ENCODE assay signal across 14 cellular contexts in the genomic region with DNA sequence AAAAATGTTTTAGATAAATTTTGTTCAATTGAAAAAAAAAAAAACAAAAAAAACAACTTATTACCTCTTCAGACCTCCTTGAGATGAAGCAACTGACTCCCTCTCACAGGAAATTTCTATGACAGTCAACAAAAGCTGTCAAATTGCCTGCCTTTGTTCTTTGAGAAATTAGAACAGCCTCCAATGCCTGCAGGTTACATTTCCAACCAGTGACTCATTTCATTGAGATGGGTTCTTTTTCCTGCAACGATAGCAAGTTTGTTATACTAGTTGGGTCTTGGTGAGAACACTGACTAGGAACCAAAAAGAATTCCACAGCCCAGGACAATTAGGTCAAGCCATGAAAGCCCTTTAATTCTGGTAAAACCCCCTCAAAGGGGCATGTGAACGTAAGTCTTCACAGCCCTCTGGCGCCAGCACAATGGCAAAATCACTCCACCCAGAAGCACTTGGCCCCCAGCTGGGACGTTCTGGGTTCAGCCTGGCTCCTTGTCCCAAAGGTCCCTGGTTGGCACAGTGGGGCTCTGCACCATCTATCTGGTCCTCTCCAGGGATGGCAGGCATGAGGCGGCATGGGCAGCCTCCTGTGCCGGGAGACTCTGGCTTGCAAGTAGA.
DNase-seq lines count a peak whose midpoint lies in the region; ATAC-seq and FAIRE-seq lines count a peak whose summit lies in the region.
"Had no signal": no experiment of that assay in that cellular context is flagged by ENCODE, and none has a peak within 500 bp of the region (broad histone marks: within the 10 kb centered on the region; RNA-seq: fewer than 3 reads in every experiment).

No MANE protein-coding gene starts in this region.

- no peaks in the 10 kb centered on the region for H3K9me3 Mint-ChIP-seq in CD4-positive, CD25-positive, alpha-beta regulatory T cell
- H3K9me3 Mint-ChIP-seq: activated T-cell treated with anti-CD3 and anti-CD28 coated beads, Interleukin-2, amount 50 U/mL, for 72 hours had no signal

- H3K9me3 ChIP-seq in CD4-positive, CD25-positive, alpha-beta regulatory T cell (ENCODE audit: control insufficient read depth in 2 of 2, low read length in 2 of 2), result no peaks in the 10 kb centered on the region
- no peaks in the 10 kb centered on the region for H3K9me3 ChIP-seq in T-helper 17 cell (ENCODE audit: control insufficient read depth, low read length, poor library complexity, severe bottlenecking)
- H3K9me3 ChIP-seq: colonic mucosa had no signal

- H3K36me3 ChIP-seq in CD4-positive, CD25-positive, alpha-beta regulatory T cell (ENCODE audit: control insufficient read depth, insufficient read depth, low read length), result no peaks in the 10 kb centered on the region
- H3K36me3 ChIP-seq: colonic mucosa, heart left ventricle had no signal

- ATAC-seq in CD4-positive, CD25-positive, alpha-beta regulatory T cell (ENCODE audit: low read depth in 2 of 2), result peak in 1 of 2 donors; percentile 31
- ATAC-seq in T-helper 17 cell (peak; percentile 30), GM19035 (IDR thresholded peaks at IDR 0.05; ENCODE audit: unreplicated experiment) (no peak), GM18873 (IDR thresholded peaks at IDR 0.05; ENCODE audit: low FRiP score, unreplicated experiment) (no peak)
- ATAC-seq: activated T-cell treated with anti-CD3 and anti-CD28 coated beads, Interleukin-2, amount 50 U/mL, for 72 hours; heart left ventricle had no signal

- no peak for FAIRE-seq in frontal cortex (lab: Jason Lieb, UNC)
- FAIRE-seq: D721Med, GM18507, small intestine had no signal

- peak overlapping the region; percentile 33 to 52 (median 40) for H3K27ac Mint-ChIP-seq in CD4-positive, CD25-positive, alpha-beta regulatory T cell
- peak overlapping the region; percentile 79 for H3K27ac Mint-ChIP-seq in T-helper 17 cell
- H3K27ac Mint-ChIP-seq: activated T-cell treated with anti-CD3 and anti-CD28 coated beads, Interleukin-2, amount 50 U/mL, for 72 hours had no signal

- peak in 1 of 3 donors; percentile 17 for DNase-seq in CD4-positive, CD25-positive, alpha-beta regulatory T cell
- DNase-seq in HS-5 (ENCODE audit: low read depth) (peak; percentile 26), T-helper 17 cell (no peak), iris pigment epithelial cell (ENCODE audit: low read depth) (peak; percentile 49), NCI-H146 (lab: John Stamatoyannopoulos, UW) (no peak), frontal cortex (ENCODE audit: low spot score in 2 of 2) (no peak)
- DNase-seq: activated T-cell treated with anti-CD3 and anti-CD28 coated beads, Interleukin-2, amount 50 U/mL, for 72 hours; colonic mucosa; heart left ventricle; small intestine had no signal

- no peak overlapping the region for H3K4me3 Mint-ChIP-seq in CD4-positive, CD25-positive, alpha-beta regulatory T cell
- H3K4me3 Mint-ChIP-seq in T-helper 17 cell, result no peak overlapping the region
- H3K4me3 Mint-ChIP-seq: activated T-cell treated with anti-CD3 and anti-CD28 coated beads, Interleukin-2, amount 50 U/mL, for 72 hours had no signal

- no peaks in the 10 kb centered on the region for H3K36me3 Mint-ChIP-seq in CD4-positive, CD25-positive, alpha-beta regulatory T cell
- no peaks in the 10 kb centered on the region for H3K36me3 Mint-ChIP-seq in T-helper 17 cell (ENCODE audit: low read depth)

- no peak overlapping the region for H3K27ac ChIP-seq in CD4-positive, CD25-positive, alpha-beta regulatory T cell (ENCODE audit: insufficient read depth, low read length, poor library complexity, severe bottlenecking)
- H3K27ac ChIP-seq: colonic mucosa, heart left ventricle had no signal

- peaks cover 3 to 29% (median 21%) of the 10 kb centered on the region in 4 donors for H3K4me1 Mint-ChIP-seq in CD4-positive, CD25-positive, alpha-beta regulatory T cell
- H3K4me1 Mint-ChIP-seq in T-helper 17 cell, result peaks cover 15% of the 10 kb centered on the region

- no peak overlapping the region for H3K4me3 ChIP-seq in CD4-positive, CD25-positive, alpha-beta regulatory T cell (ENCODE audit: low read depth, low read length)
- H3K4me3 ChIP-seq: colonic mucosa, heart left ventricle had no signal

- no peaks in the 10 kb centered on the region for H3K4me1 ChIP-seq in CD4-positive, CD25-positive, alpha-beta regulatory T cell (ENCODE audit: control insufficient read depth, insufficient read depth, low read length, poor library complexity, severe bottlenecking)
- H3K4me1 ChIP-seq: colonic mucosa, heart left ventricle had no signal

- peaks cover 4% of the 10 kb centered on the region for H3K27me3 Mint-ChIP-seq in CD4-positive, CD25-positive, alpha-beta regulatory T cell
- peaks cover 4% of the 10 kb centered on the region for H3K27me3 Mint-ChIP-seq in T-helper 17 cell

- H3K27me3 ChIP-seq in CD4-positive, CD25-positive, alpha-beta regulatory T cell (ENCODE audit: control insufficient read depth, insufficient read depth, low read length), result no peaks in the 10 kb centered on the region
- H3K27me3 ChIP-seq: colonic mucosa had no signal

Comparison
In these comparisons a context has a peak if more than half of its experiments do, and no peak if none do; other contexts are left out.
1. DNase-seq: peak in HS-5 (single experiment) and iris pigment epithelial cell (single experiment); none in T-helper 17 cell (0 of 3), NCI-H146 (single experiment) and frontal cortex (0 of 2).